In genomic region chr1:201288007-201288406, GRCh38 we compare ENCODE assay signal across 1 cellular context.
TF ChIP-seq lines count a peak whose summit lies in the region.

No MANE protein-coding gene starts in this region.

TF ChIP-seq in WTC11, 78 proteins besides CTCF, POLR2A, EP300 and RAD21 (continued from another document):
- TF ChIP-seq, protein P1, sequence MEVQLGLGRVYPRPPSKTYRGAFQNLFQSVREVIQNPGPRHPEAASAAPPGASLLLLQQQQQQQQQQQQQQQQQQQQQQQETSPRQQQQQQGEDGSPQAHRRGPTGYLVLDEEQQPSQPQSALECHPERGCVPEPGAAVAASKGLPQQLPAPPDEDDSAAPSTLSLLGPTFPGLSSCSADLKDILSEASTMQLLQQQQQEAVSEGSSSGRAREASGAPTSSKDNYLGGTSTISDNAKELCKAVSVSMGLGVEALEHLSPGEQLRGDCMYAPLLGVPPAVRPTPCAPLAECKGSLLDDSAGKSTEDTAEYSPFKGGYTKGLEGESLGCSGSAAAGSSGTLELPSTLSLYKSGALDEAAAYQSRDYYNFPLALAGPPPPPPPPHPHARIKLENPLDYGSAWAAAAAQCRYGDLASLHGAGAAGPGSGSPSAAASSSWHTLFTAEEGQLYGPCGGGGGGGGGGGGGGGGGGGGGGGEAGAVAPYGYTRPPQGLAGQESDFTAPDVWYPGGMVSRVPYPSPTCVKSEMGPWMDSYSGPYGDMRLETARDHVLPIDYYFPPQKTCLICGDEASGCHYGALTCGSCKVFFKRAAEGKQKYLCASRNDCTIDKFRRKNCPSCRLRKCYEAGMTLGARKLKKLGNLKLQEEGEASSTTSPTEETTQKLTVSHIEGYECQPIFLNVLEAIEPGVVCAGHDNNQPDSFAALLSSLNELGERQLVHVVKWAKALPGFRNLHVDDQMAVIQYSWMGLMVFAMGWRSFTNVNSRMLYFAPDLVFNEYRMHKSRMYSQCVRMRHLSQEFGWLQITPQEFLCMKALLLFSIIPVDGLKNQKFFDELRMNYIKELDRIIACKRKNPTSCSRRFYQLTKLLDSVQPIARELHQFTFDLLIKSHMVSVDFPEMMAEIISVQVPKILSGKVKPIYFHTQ (CRISPR knock-in tag; IDR thresholded peaks at IDR 0.05): no peak
- TF ChIP-seq SOX15 (CRISPR knock-in tag; IDR thresholded peaks at IDR 0.05) (no peak), ETV6 (CRISPR knock-in tag; IDR thresholded peaks at IDR 0.05) (no peak), ZNF281 (CRISPR knock-in tag; IDR thresholded peaks at IDR 0.05) (no peak), AFF4 (CRISPR knock-in tag; IDR thresholded peaks at IDR 0.05; ENCODE audit: borderline replicate concordance) (no peak), RORB (CRISPR knock-in tag; IDR thresholded peaks at IDR 0.05) (no peak), ZNF532 (CRISPR knock-in tag; IDR thresholded peaks at IDR 0.05; ENCODE audit: borderline replicate concordance) (no peak), MXD4 (CRISPR knock-in tag; IDR thresholded peaks at IDR 0.05; ENCODE audit: borderline replicate concordance) (no peak), PRRX2 (CRISPR knock-in tag; IDR thresholded peaks at IDR 0.05) (no peak), RELA (CRISPR knock-in tag; IDR thresholded peaks at IDR 0.05; ENCODE audit: borderline replicate concordance) (no peak), KAT7 (CRISPR knock-in tag; IDR thresholded peaks at IDR 0.05; ENCODE audit: borderline replicate concordance) (no peak), NR1H2 (CRISPR knock-in tag; IDR thresholded peaks at IDR 0.05) (no peak), SP1 (CRISPR knock-in tag; conservative IDR thresholded peaks at IDR 0.05) (no peak), HMGXB4 (CRISPR knock-in tag; IDR thresholded peaks at IDR 0.05) (no peak), ZNF263 (CRISPR knock-in tag; IDR thresholded peaks at IDR 0.05; ENCODE audit: low read depth) (no peak)
- TF ChIP-seq, protein P2, sequence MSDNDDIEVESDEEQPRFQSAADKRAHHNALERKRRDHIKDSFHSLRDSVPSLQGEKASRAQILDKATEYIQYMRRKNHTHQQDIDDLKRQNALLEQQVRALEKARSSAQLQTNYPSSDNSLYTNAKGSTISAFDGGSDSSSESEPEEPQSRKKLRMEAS (CRISPR knock-in tag; IDR thresholded peaks at IDR 0.05): no peak
- TF ChIP-seq, protein P3, sequence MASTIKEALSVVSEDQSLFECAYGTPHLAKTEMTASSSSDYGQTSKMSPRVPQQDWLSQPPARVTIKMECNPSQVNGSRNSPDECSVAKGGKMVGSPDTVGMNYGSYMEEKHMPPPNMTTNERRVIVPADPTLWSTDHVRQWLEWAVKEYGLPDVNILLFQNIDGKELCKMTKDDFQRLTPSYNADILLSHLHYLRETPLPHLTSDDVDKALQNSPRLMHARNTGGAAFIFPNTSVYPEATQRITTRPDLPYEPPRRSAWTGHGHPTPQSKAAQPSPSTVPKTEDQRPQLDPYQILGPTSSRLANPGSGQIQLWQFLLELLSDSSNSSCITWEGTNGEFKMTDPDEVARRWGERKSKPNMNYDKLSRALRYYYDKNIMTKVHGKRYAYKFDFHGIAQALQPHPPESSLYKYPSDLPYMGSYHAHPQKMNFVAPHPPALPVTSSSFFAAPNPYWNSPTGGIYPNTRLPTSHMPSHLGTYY (CRISPR knock-in tag; IDR thresholded peaks at IDR 0.05): no peak
